Comparison of ENCODE assay signal across 26 cellular contexts in genomic region chr2:158211516-158211915, GRCh38.
A peak's percentile ranks its signal among the peaks of the same experiment; 100 is the strongest.
DNase-seq lines count a peak whose midpoint lies in the region; TF ChIP-seq lines count a peak whose summit lies in the region.
"Had no signal": no experiment of that assay in that cellular context is flagged by ENCODE, and none has a peak within 500 bp of the region (broad histone marks: within the 10 kb centered on the region; RNA-seq: fewer than 3 reads in every experiment).

No MANE protein-coding gene starts in this region.

- H3K4me3 ChIP-seq in MG63, result no peak overlapping the region
- no peak overlapping the region for H3K4me3 ChIP-seq in mesenchymal stem cell (ENCODE audit: insufficient read depth in 1 of 2, low read depth in 1 of 2, low read length in 2 of 2)
- H3K4me3 ChIP-seq in endodermal cell (ENCODE audit: low read length), result no peak overlapping the region
- H3K4me3 ChIP-seq: smooth muscle cell, tibial nerve had no signal

- H3K4me2 ChIP-seq in mesenchymal stem cell (ENCODE audit: low read length, poor library complexity, severe bottlenecking), result no peak overlapping the region
- H3K4me2 ChIP-seq: smooth muscle cell had no signal

- H3K9me3 Mint-ChIP-seq in endodermal cell, result no peaks in the 10 kb centered on the region
- H3K9me3 Mint-ChIP-seq: activated T-cell treated with anti-CD3 and anti-CD28 coated beads, Interleukin-2, amount 50 U/mL, for 72 hours; T-cell had no signal

- H3K27me3 ChIP-seq in MG63, result no peaks in the 10 kb centered on the region
- H3K27me3 ChIP-seq in mesenchymal stem cell (ENCODE audit: control insufficient read depth in 1 of 2, insufficient read depth in 1 of 2, low read length in 2 of 2), result no peaks in the 10 kb centered on the region
- H3K27me3 ChIP-seq in endodermal cell (ENCODE audit: control insufficient read depth, insufficient read depth, low read length, poor library complexity, severe bottlenecking), result no peaks in the 10 kb centered on the region
- H3K27me3 ChIP-seq: tibial nerve had no signal

- H3K4me1 Mint-ChIP-seq in endodermal cell, result no peaks in the 10 kb centered on the region

- DNase-seq in ACHN (peak; percentile 54), MG63 (peak; percentile 40), epidermal melanocyte (ENCODE audit: insufficient read length, low spot score) (peak; percentile 22), mesenchymal stem cell (peak; percentile 38), endodermal cell (no peak), GM10266 (ENCODE audit: extremely low spot score) (no peak), SIG-M5 treated with dmso at 0.1 percent for 504 hours (lab: John Stamatoyannopoulos, UW; ENCODE audit: unreplicated experiment) (no peak), NCI-H2107 (lab: John Stamatoyannopoulos, UW) (no peak)
- DNase-seq: activated CD4-positive, alpha-beta T cell treated with anti-CD3 and anti-CD28 coated beads for 36 hours; activated CD8-positive, alpha-beta memory T cell treated with anti-CD3 and anti-CD28 coated beads for 24 hours; activated naive CD4-positive, alpha-beta T cell treated with anti-CD3 and anti-CD28 coated beads, Interleukin-2, amount 50 U/mL, for 16 hours; activated T-cell treated with anti-CD3 and anti-CD28 coated beads, Interleukin-2, amount 50 U/mL, for 72 hours; anterior cingulate cortex; central memory CD4-positive, alpha-beta T cell; dermis blood vessel endothelial cell; erythroblast; kidney; mammary epithelial cell; NCI-H1694; NCI-H748 treated with DMSO at 0.1 percent for 48 hours; SHP77 treated with DMSO at 0.1 percent for 48 hours; stimulated activated naive CD8-positive, alpha-beta T cell treated with anti-CD3 and anti-CD28 coated beads, Interleukin-15, Interleukin-2, amounts not matched to agents 100 U/mL and 50 U/mL, for 24 hours; T-cell had no signal

- H3K79me1 ChIP-seq in mesenchymal stem cell (replicated peaks; ENCODE audit: low read length, poor library complexity, severe bottlenecking), result no peaks in the 10 kb centered on the region

- 28% methylated on average over 2 of the region's 2 CpGs for WGBS in mesenchymal stem cell
- WGBS in endodermal cell (ENCODE audit: insufficient coverage in 1 of 2, insufficient read length in 1 of 2), 2 experiments, result 79 to 82% methylated on average over 2 of the region's 2 CpGs

- H2AFZ ChIP-seq in mesenchymal stem cell (ENCODE audit: low read depth, low read length), result no peak overlapping the region

- H3K4me3 Mint-ChIP-seq in endodermal cell, result no peak overlapping the region
- H3K4me3 Mint-ChIP-seq: activated CD4-positive, alpha-beta T cell treated with anti-CD3 and anti-CD28 coated beads for 36 hours; activated T-cell treated with anti-CD3 and anti-CD28 coated beads, Interleukin-2, amount 50 U/mL, for 72 hours; T-cell had no signal

- H3K4me1 ChIP-seq in mesenchymal stem cell (ENCODE audit: control insufficient read depth, insufficient read depth, low read depth, low read length) (peaks cover 2% of the 10 kb centered on the region), endodermal cell (ENCODE audit: control insufficient read depth, insufficient read depth, low read length) (no peaks in the 10 kb centered on the region)

- H3K9ac ChIP-seq in mesenchymal stem cell (ENCODE audit: low read length), result no peak overlapping the region
- H3K9ac ChIP-seq in endodermal cell (ENCODE audit: extremely low read depth, low read length, poor library complexity, severe bottlenecking), result no peak overlapping the region

- no peaks in the 10 kb centered on the region for H3K36me3 Mint-ChIP-seq in endodermal cell (ENCODE audit: low read depth)
- H3K36me3 Mint-ChIP-seq: T-cell had no signal

- no peak overlapping the region for H3K14ac ChIP-seq in mesenchymal stem cell (ENCODE audit: low read length in 2 of 2)

- no peaks in the 10 kb centered on the region for H3K27me3 Mint-ChIP-seq in endodermal cell (ENCODE audit: insufficient read depth)
- H3K27me3 Mint-ChIP-seq: activated CD4-positive, alpha-beta T cell treated with anti-CD3 and anti-CD28 coated beads for 36 hours; T-cell had no signal

- no peak overlapping the region for H2BK12ac ChIP-seq in mesenchymal stem cell (ENCODE audit: low read length in 2 of 2)

- no peak overlapping the region for H4K91ac ChIP-seq in mesenchymal stem cell (ENCODE audit: low read length)

- H3K18ac ChIP-seq in mesenchymal stem cell (ENCODE audit: low read depth in 1 of 2, low read length in 2 of 2), result peak overlapping the region in 1 of 2 experiments; percentile 18

- no peaks in the 10 kb centered on the region for H3K36me3 ChIP-seq in MG63
- no peaks in the 10 kb centered on the region for H3K36me3 ChIP-seq in mesenchymal stem cell (ENCODE audit: control insufficient read depth in 1 of 2, insufficient read depth in 2 of 2, low read depth in 1 of 2, low read length in 2 of 2)
- no peaks in the 10 kb centered on the region for H3K36me3 ChIP-seq in endodermal cell (ENCODE audit: control insufficient read depth, insufficient read depth, low read length)
- H3K36me3 ChIP-seq: tibial nerve had no signal

- H3K27ac ChIP-seq in mesenchymal stem cell (ENCODE audit: low read length, poor library complexity, severe bottlenecking), result no peak overlapping the region
- no peak overlapping the region for H3K27ac ChIP-seq in endodermal cell (ENCODE audit: low read depth, low read length)
- H3K27ac ChIP-seq: C4-2B, tibial nerve had no signal

- H2AK5ac ChIP-seq in mesenchymal stem cell (ENCODE audit: low read length, severe bottlenecking), result no peak overlapping the region

- TF ChIP-seq CTCF in endodermal cell (conservative IDR thresholded peaks at IDR 0.05) (no peak), GM10266 (IDR thresholded peaks at IDR 0.05; ENCODE audit: control insufficient read depth, insufficient read depth, low read depth, missing control alignments) (no peak)

- in situ Hi-C loops in ACHN (cut with HindIII; ENCODE audit: low pct_ligation_motif_present, low pct_unique_long_range_greater_than_20kb, low sequenced_read_pairs), result no loop called here

- H3K23ac ChIP-seq in mesenchymal stem cell (ENCODE audit: low read length in 2 of 2), result no peak overlapping the region

- H2BK5ac ChIP-seq in mesenchymal stem cell (ENCODE audit: low read depth, low read length, poor library complexity, severe bottlenecking), result no peak overlapping the region

- no peak overlapping the region for H2BK120ac ChIP-seq in mesenchymal stem cell (ENCODE audit: low read depth, low read length)

- no peak overlapping the region for H4K8ac ChIP-seq in mesenchymal stem cell (ENCODE audit: low read length)

- H2BK15ac ChIP-seq in mesenchymal stem cell (ENCODE audit: low read depth, poor library complexity, severe bottlenecking), result no peak overlapping the region

- H3K27ac Mint-ChIP-seq in endodermal cell, result no peak overlapping the region
- H3K27ac Mint-ChIP-seq: activated CD4-positive, alpha-beta T cell treated with anti-CD3 and anti-CD28 coated beads for 36 hours; activated T-cell treated with anti-CD3 and anti-CD28 coated beads, Interleukin-2, amount 50 U/mL, for 72 hours; T-cell had no signal

- H3K9me3 ChIP-seq in MG63 (no peaks in the 10 kb centered on the region), mesenchymal stem cell (ENCODE audit: control insufficient read depth, low read length) (no peaks in the 10 kb centered on the region), endodermal cell (ENCODE audit: control insufficient read depth, low read length) (no peaks in the 10 kb centered on the region)
- H3K9me3 ChIP-seq: tibial nerve had no signal

- no peak overlapping the region for H3K4ac ChIP-seq in mesenchymal stem cell (ENCODE audit: low read depth in 1 of 2, low read length in 2 of 2)

Comparison
In these comparisons a context has a peak if more than half of its experiments do, and no peak if none do; other contexts are left out.
1. DNase-seq: peak in ACHN (single experiment), MG63 (single experiment), epidermal melanocyte (single experiment) and mesenchymal stem cell (single experiment); none in endodermal cell (single experiment), GM10266 (single experiment), SIG-M5 treated with dmso at 0.1 percent for 504 hours (single experiment) and NCI-H2107 (single experiment).